Comparison of ENCODE assay signal across 1 cellular context in the genomic region with DNA sequence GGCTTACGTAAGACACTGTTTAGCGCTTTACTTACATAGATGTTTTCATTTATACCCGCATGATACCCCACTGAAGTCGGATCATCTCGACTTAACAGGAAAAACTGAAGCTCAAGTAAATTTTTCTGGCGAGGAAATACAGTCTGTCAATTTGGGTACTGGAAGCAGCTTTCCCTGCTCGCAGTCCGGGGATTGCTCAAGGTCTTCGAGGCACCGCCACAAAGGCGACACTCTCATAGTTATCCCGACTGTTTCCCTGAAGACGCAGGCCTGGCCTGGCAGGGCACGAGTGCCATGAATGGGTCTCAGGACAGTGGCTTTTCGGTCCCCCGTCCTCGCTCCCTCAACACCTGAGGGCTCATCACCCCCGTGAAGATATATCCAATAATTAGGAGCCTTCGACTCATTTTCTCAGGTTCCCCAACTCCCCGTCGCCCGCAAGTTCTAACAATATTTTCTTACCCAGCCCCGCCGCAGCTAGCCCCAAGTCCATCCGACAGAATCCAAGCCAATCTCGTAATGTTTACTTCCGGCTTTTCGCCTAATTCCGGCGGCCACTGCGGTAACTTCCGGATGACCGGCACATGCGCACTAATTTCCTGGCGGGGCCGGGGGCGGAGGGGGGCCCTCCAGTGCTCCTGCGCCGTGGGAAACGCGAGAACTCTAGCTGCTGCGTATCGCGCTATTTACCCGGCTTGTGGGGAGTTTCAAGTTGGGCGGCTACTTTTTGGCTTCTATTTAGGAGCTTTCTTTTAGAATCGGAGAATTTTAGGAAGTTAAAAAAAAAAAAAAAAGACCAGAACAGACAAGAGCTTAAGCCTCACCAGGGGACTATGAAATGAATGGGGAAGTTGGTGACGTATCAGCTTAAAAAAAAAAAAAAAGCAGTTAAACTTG.
A peak's percentile ranks its signal among the peaks of the same experiment; 100 is the strongest.
TF ChIP-seq lines count a peak whose summit lies in the region.

TSS of gene SLU7 (minus strand) at position 521 of the 897 bp plus-strand sequence. CDS start 3,787 bp downstream, outside the sequence.

TF ChIP-seq in K562, 482 proteins besides CTCF, POLR2A, EP300 and RAD21 (continued from another document and continues in another):
- TF ChIP-seq, protein P1, sequence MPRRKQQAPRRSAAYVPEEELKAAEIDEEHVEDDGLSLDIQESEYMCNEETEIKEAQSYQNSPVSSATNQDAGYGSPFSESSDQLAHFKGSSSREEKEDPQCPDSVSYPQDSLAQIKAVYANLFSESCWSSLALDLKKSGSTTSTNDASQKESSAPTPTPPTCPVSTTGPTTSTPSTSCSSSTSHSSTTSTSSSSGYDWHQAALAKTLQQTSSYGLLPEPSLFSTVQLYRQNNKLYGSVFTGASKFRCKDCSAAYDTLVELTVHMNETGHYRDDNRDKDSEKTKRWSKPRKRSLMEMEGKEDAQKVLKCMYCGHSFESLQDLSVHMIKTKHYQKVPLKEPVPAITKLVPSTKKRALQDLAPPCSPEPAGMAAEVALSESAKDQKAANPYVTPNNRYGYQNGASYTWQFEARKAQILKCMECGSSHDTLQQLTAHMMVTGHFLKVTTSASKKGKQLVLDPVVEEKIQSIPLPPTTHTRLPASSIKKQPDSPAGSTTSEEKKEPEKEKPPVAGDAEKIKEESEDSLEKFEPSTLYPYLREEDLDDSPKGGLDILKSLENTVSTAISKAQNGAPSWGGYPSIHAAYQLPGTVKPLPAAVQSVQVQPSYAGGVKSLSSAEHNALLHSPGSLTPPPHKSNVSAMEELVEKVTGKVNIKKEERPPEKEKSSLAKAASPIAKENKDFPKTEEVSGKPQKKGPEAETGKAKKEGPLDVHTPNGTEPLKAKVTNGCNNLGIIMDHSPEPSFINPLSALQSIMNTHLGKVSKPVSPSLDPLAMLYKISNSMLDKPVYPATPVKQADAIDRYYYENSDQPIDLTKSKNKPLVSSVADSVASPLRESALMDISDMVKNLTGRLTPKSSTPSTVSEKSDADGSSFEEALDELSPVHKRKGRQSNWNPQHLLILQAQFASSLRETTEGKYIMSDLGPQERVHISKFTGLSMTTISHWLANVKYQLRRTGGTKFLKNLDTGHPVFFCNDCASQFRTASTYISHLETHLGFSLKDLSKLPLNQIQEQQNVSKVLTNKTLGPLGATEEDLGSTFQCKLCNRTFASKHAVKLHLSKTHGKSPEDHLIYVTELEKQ (CRISPR knock-in tag; IDR thresholded peaks at IDR 0.05) = no peak
- TF ChIP-seq, protein P2, sequence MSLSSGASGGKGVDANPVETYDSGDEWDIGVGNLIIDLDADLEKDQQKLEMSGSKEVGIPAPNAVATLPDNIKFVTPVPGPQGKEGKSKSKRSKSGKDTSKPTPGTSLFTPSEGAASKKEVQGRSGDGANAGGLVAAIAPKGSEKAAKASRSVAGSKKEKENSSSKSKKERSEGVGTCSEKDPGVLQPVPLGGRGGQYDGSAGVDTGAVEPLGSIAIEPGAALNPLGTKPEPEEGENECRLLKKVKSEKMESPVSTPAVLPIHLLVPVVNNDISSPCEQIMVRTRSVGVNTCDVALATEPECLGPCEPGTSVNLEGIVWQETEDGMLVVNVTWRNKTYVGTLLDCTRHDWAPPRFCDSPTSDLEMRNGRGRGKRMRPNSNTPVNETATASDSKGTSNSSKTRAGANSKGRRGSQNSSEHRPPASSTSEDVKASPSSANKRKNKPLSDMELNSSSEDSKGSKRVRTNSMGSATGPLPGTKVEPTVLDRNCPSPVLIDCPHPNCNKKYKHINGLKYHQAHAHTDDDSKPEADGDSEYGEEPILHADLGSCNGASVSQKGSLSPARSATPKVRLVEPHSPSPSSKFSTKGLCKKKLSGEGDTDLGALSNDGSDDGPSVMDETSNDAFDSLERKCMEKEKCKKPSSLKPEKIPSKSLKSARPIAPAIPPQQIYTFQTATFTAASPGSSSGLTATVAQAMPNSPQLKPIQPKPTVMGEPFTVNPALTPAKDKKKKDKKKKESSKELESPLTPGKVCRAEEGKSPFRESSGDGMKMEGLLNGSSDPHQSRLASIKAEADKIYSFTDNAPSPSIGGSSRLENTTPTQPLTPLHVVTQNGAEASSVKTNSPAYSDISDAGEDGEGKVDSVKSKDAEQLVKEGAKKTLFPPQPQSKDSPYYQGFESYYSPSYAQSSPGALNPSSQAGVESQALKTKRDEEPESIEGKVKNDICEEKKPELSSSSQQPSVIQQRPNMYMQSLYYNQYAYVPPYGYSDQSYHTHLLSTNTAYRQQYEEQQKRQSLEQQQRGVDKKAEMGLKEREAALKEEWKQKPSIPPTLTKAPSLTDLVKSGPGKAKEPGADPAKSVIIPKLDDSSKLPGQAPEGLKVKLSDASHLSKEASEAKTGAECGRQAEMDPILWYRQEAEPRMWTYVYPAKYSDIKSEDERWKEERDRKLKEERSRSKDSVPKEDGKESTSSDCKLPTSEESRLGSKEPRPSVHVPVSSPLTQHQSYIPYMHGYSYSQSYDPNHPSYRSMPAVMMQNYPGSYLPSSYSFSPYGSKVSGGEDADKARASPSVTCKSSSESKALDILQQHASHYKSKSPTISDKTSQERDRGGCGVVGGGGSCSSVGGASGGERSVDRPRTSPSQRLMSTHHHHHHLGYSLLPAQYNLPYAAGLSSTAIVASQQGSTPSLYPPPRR (CRISPR knock-in tag; IDR thresholded peaks at IDR 0.05; ENCODE audit: borderline replicate concordance) = no peak
- TF ChIP-seq ZNF785 (CRISPR knock-in tag; IDR thresholded peaks at IDR 0.05) = no peak
- no peak for TF ChIP-seq MCM5 (IDR thresholded peaks at IDR 0.05; ENCODE audit: low read depth)
- TF ChIP-seq ZNF444 (CRISPR knock-in tag; IDR thresholded peaks at IDR 0.05) = no peak
- peak; percentile 78 for TF ChIP-seq TBP (optimal IDR thresholded peaks at IDR 0.05; ENCODE audit: low read depth, low read length)
- TF ChIP-seq EZH2 (IDR thresholded peaks at IDR 0.05; ENCODE audit: borderline replicate concordance, low read depth, low read length) = no peak
- no peak; the same call in 1 of the 2 replicates for TF ChIP-seq ZNF143 (CRISPR knock-in tag; IDR thresholded peaks at IDR 0.05)
- TF ChIP-seq MEIS2 (IDR thresholded peaks at IDR 0.05; ENCODE audit: partially characterized antibody) = peak; percentile 66
- TF ChIP-seq NONO (IDR thresholded peaks at IDR 0.05; ENCODE audit: low read depth in 2 of 2, low read length in 1 of 2) = no peak
- peak; percentile 68 for TF ChIP-seq PHF20 (IDR thresholded peaks at IDR 0.05; ENCODE audit: partially characterized antibody)
- TF ChIP-seq SNIP1 (IDR thresholded peaks at IDR 0.05; ENCODE audit: low read depth) = 0 out of 2 replicates have a peak, but pooled peaks have one; percentile 44
- peak; percentile 85 for TF ChIP-seq HNRNPLL (IDR thresholded peaks at IDR 0.05; ENCODE audit: low read depth, low read length, poor library complexity, severe bottlenecking)
- TF ChIP-seq FOXP1 (CRISPR knock-in tag; IDR thresholded peaks at IDR 0.05) = no peak
- TF ChIP-seq SAP30 (IDR thresholded peaks at IDR 0.05; ENCODE audit: borderline replicate concordance, insufficient read depth, low read depth, low read length, poor library complexity, severe bottlenecking) = peak; percentile 67
- no peak for TF ChIP-seq POLR3G (IDR thresholded peaks at IDR 0.05; ENCODE audit: extremely low read depth, insufficient read length, insufficient replicate concordance)
- peak; percentile 40; the same call in 1 of the 2 replicates for TF ChIP-seq CEBPG (CRISPR knock-in tag; IDR thresholded peaks at IDR 0.05)
- TF ChIP-seq CEBPG (tag; conservative IDR thresholded peaks at IDR 0.05 in 1 of 2, IDR thresholded peaks at IDR 0.05 in 1 of 2) = peak in 1 of 2 experiments; percentile 62; a peak in 2 of 4 replicates
- no peak for TF ChIP-seq TCF7 (IDR thresholded peaks at IDR 0.05; ENCODE audit: borderline replicate concordance)
- peak; percentile 75 for TF ChIP-seq POLR2H (tag; IDR thresholded peaks at IDR 0.05; ENCODE audit: low read depth)
- TF ChIP-seq HNRNPL (IDR thresholded peaks at IDR 0.05; ENCODE audit: low read depth, low read length) = no peak
- TF ChIP-seq TAL1 (IDR thresholded peaks at IDR 0.05) = no peak
- no peak for TF ChIP-seq DNMT1 (IDR thresholded peaks at IDR 0.05)
- no peak for TF ChIP-seq BDP1 (IDR thresholded peaks at IDR 0.05; ENCODE audit: insufficient read depth, insufficient read length)
- 0 out of 2 replicates have a peak, but pooled peaks have one; percentile 18 for TF ChIP-seq MXI1 (IDR thresholded peaks at IDR 0.05; ENCODE audit: low read depth, low read length)
- TF ChIP-seq TAF1 (IDR thresholded peaks at IDR 0.05; ENCODE audit: control insufficient read depth, extremely low read depth, insufficient read depth, low read length, severe bottlenecking) = peak; percentile 93
- TF ChIP-seq ELF4 (CRISPR knock-in tag; IDR thresholded peaks at IDR 0.05) = no peak
- no peak for TF ChIP-seq E4F1 (CRISPR knock-in tag; IDR thresholded peaks at IDR 0.05; ENCODE audit: borderline replicate concordance)
- no peak for TF ChIP-seq ZFP91 (CRISPR knock-in tag; IDR thresholded peaks at IDR 0.05)
- TF ChIP-seq ZBTB40 (IDR thresholded peaks at IDR 0.05) = peak; percentile 92
- no peak for TF ChIP-seq ZBTB40 (CRISPR knock-in tag; IDR thresholded peaks at IDR 0.05)
- TF ChIP-seq ZNF217 (CRISPR knock-in tag; IDR thresholded peaks at IDR 0.05) = no peak
- no peak for TF ChIP-seq U2AF1 (optimal IDR thresholded peaks at IDR 0.05; ENCODE audit: low read depth, low read length)
- no peak for TF ChIP-seq SRSF3 (IDR thresholded peaks at IDR 0.05; ENCODE audit: insufficient read depth, low read length)
